In genomic region chr7:33845991-33846509, GRCh38 we compare ENCODE assay signal across 18 cellular contexts. TPM values are rescaled to one million over a fixed set of nuclear protein-coding genes. Genes with fewer than 3 reads are reported as not detected.
DNase-seq lines count a peak whose midpoint lies in the region; ATAC-seq and TF ChIP-seq lines count a peak whose summit lies in the region.
"Had no signal": no experiment of that assay in that cellular context is flagged by ENCODE, and none has a peak within 500 bp of the region (broad histone marks: within the 10 kb centered on the region; RNA-seq: fewer than 3 reads in every experiment).

No MANE protein-coding gene starts in this region.

- no peaks in the 10 kb centered on the region for H3F3A ChIP-seq in SK-N-SH (replicated peaks; ENCODE audit: insufficient read depth)

- H3K9me2 ChIP-seq in SK-N-SH: no peaks in the 10 kb centered on the region

- peak in 1 of 2 experiments; percentile 64; a peak in 1 of 4 replicates for TF ChIP-seq EP300 in SK-N-SH (IDR thresholded peaks at IDR 0.05; ENCODE audit: borderline replicate concordance in 1 of 2, low read depth in 1 of 2, low read length in 1 of 2)

- H3K36me3 ChIP-seq in SK-N-SH (replicated peaks in 1 of 2; ENCODE audit: control insufficient read depth in 1 of 2, insufficient read depth in 2 of 2, low read length in 1 of 2): no peaks in the 10 kb centered on the region
- H3K36me3 ChIP-seq in heart right ventricle: no peaks in the 10 kb centered on the region

- no peaks in the 10 kb centered on the region for H4K20me1 ChIP-seq in SK-N-SH (ENCODE audit: insufficient read depth)

- H3K4me2 ChIP-seq in SK-N-SH: no peak overlapping the region
- H3K4me2 ChIP-seq: GM23338 had no signal

- H3K79me2 ChIP-seq in SK-N-SH (ENCODE audit: insufficient read depth): no peaks in the 10 kb centered on the region

- no peak for TF ChIP-seq CTCF in SK-N-SH (IDR thresholded peaks at IDR 0.05)
- no peak for TF ChIP-seq CTCF in heart right ventricle (IDR thresholded peaks at IDR 0.05)

- no peak overlapping the region for H3K9ac ChIP-seq in SK-N-SH

- H3K9me3 ChIP-seq in SK-N-SH: no peaks in the 10 kb centered on the region
- H3K9me3 ChIP-seq in heart right ventricle: no peaks in the 10 kb centered on the region

- H3K27ac ChIP-seq in SK-N-SH (ENCODE audit: low read depth in 2 of 2, low read length in 1 of 2) (no peak overlapping the region), heart right ventricle (no peak overlapping the region)

- POLR2A ChIA-PET in SK-N-SH (lab: Yijun Ruan, JAX): no interaction called here

- DNase-seq in EH (ENCODE audit: low read depth): peak; percentile 48
- no peak for DNase-seq in SK-N-SH
- peak; percentile 8 to 18 for DNase-seq in heart right ventricle
- DNase-seq in sciatic nerve (ENCODE audit: low spot score): peak; percentile 64
- DNase-seq in stimulated activated CD4-positive, alpha-beta T cell treated with anti-CD3 and anti-CD28 coated beads, Interleukin-1b, Interleukin-23, amount 100 ng/mL, for 48 hours: no peak
- no peak for DNase-seq in activated CD4-positive, alpha-beta T cell treated with anti-CD3 and anti-CD28 coated beads, Interleukin-2, amount 50 U/mL, for 1 hour
- DNase-seq: activated CD4-positive, alpha-beta T cell treated with anti-CD3 and anti-CD28 coated beads, Interleukin-2, amount 10 ng/mL, durations not matched to agents 7 days and 5 days; activated naive CD4-positive, alpha-beta T cell treated with anti-CD3 and anti-CD28 coated beads, Interleukin-2, amount 10 ng/mL, durations not matched to agents 7 days and 5 days; CD8-positive, alpha-beta memory T cell; mesendoderm; NCI-H2029 treated with DMSO at 0.1 percent for 48 hours; NCI-H526 treated with DMSO at 0.1 percent for 48 hours; nephron progenitor cell; stimulated activated naive CD8-positive, alpha-beta T cell treated with anti-CD3 and anti-CD28 coated beads, Interleukin-15, amount 100 ng/mL, for 72 hours had no signal

- H3K4me1 ChIP-seq in SK-N-SH (ENCODE audit: control insufficient read depth in 1 of 2, insufficient read depth in 2 of 2, low read depth in 1 of 2, low read length in 1 of 2): peaks cover 0 to 11% of the 10 kb centered on the region in 2 experiments; a peak in 3 of 4 replicates
- peaks cover 0 to 9% (median 0%) of the 10 kb centered on the region in 9 donors for H3K4me1 ChIP-seq in heart right ventricle

- no peak for TF ChIP-seq RAD21 in SK-N-SH (IDR thresholded peaks at IDR 0.05; ENCODE audit: low read length)

- CTCF ChIA-PET in SK-N-SH (lab: Yijun Ruan, JAX): interaction anchor here (1.1 to 1.4 kb wide), 2 partner anchors 49 to 88 kb away, joined by 3 read pairs; no protein-coding TSS in a partner anchor

- no peak overlapping the region for H3K4me3 ChIP-seq in SK-N-SH (ENCODE audit: low read depth in 2 of 2, low read length in 1 of 2)
- H3K4me3 ChIP-seq in heart right ventricle: no peak overlapping the region
- H3K4me3 ChIP-seq: GM23338 had no signal

- WGBS in SK-N-SH (ENCODE audit: low lambda C conversion rate): 76% methylated on average over 11 of the region's 11 CpGs
- WGBS in heart right ventricle, 2 donors: 55 to 61% methylated on average over 11 of the region's 11 CpGs

- intact Hi-C loops in heart right ventricle (cut with DNase I) (no loop called here), sciatic nerve (cut with DNase I) (no loop called here)

- peak in 7 of 8 donors; percentile 19 to 57 (median 29) for ATAC-seq in heart right ventricle
- ATAC-seq in sciatic nerve: peak; percentile 69
- no peak for ATAC-seq in GM19023 (IDR thresholded peaks at IDR 0.05; ENCODE audit: unreplicated experiment)
- no peak for ATAC-seq in GM21528 (IDR thresholded peaks at IDR 0.05; ENCODE audit: low FRiP score, unreplicated experiment)
- ATAC-seq: GM23338; stimulated activated naive CD8-positive, alpha-beta T cell treated with anti-CD3 and anti-CD28 coated beads, Interleukin-15, amount 100 ng/mL, for 72 hours had no signal

- H3K27me3 ChIP-seq in SK-N-SH (ENCODE audit: insufficient read depth) (no peaks in the 10 kb centered on the region), heart right ventricle (no peaks in the 10 kb centered on the region)

- no peak overlapping the region for H2AFZ ChIP-seq in SK-N-SH (ENCODE audit: low read depth)
- H2AFZ ChIP-seq: GM23338 had no signal

TF ChIP-seq in SK-N-SH, 30 proteins besides CTCF, POLR2A, EP300 and RAD21 (continues in another document):
- no peak for TF ChIP-seq NRF1 (IDR thresholded peaks at IDR 0.05; ENCODE audit: low read depth, low read length)
- no peak for TF ChIP-seq GABPA (IDR thresholded peaks at IDR 0.05; ENCODE audit: low read depth)
- TF ChIP-seq MEF2A (IDR thresholded peaks at IDR 0.05; ENCODE audit: borderline replicate concordance, low read depth): no peak
- TF ChIP-seq REST (IDR thresholded peaks at IDR 0.05; ENCODE audit: low read depth, low read length): no peak
- TF ChIP-seq RXRA (IDR thresholded peaks at IDR 0.05; ENCODE audit: borderline replicate concordance, low read depth): peak; percentile 35; the same call in 1 of the 2 replicates
- TF ChIP-seq FOXJ3 (CRISPR knock-in tag; IDR thresholded peaks at IDR 0.05): no peak
- no peak for TF ChIP-seq CHD2 (IDR thresholded peaks at IDR 0.05; ENCODE audit: low read length, partially characterized antibody)
- TF ChIP-seq ZBTB33 (IDR thresholded peaks at IDR 0.05; ENCODE audit: borderline replicate concordance, low read depth): peak; percentile 57; the same call in 1 of the 2 replicates
- TF ChIP-seq TCF12 (IDR thresholded peaks at IDR 0.05): peak; percentile 89
- TF ChIP-seq NFIC (IDR thresholded peaks at IDR 0.05; ENCODE audit: borderline replicate concordance): peak; percentile 85
- no peak for TF ChIP-seq EZH2phosphoT487 (IDR thresholded peaks at IDR 0.05; ENCODE audit: borderline replicate concordance, low read depth)
- TF ChIP-seq ELF1 (IDR thresholded peaks at IDR 0.05): no peak
- TF ChIP-seq GATA2 (CRISPR knock-in tag; IDR thresholded peaks at IDR 0.05): no peak
- no peak for TF ChIP-seq MAX (IDR thresholded peaks at IDR 0.05; ENCODE audit: low read depth)
- TF ChIP-seq RCOR1 (IDR thresholded peaks at IDR 0.05; ENCODE audit: low read length): no peak
- no peak for TF ChIP-seq USF1 (IDR thresholded peaks at IDR 0.05; ENCODE audit: borderline replicate concordance, low read depth)
- TF ChIP-seq POLR2AphosphoS5 (IDR thresholded peaks at IDR 0.05; ENCODE audit: low read depth, low read length): peak; percentile 53; the same call in 1 of the 2 replicates
- TF ChIP-seq RFX5 (IDR thresholded peaks at IDR 0.05; ENCODE audit: low read length): no peak

RNA-seq across cellular contexts. Expression of gene BMPER, which starts 59.3 kb away (rescaled TPM):
- 18.2 and 20.0 TPM in 2 replicates for polyA plus RNA-seq in SK-N-SH (2012; rRNA removed)
- polyA plus RNA-seq in SK-N-SH (2012; cell fraction: cytosol; rRNA removed): 24.8 and 24.9 TPM in 2 replicates
- polyA plus RNA-seq in SK-N-SH (2012; cell fraction: nucleus; rRNA removed): 20.6 and 31.6 TPM in 2 replicates
- total RNA-seq in heart right ventricle: 1 to 10 TPM in 9 of 10 donors, under 1 TPM in 1; 0.70 to 3.9 (median 1.7) TPM
- 1 to 10 TPM in 1 of 2 donors, under 1 TPM in 1; 0.88 to 1.0 TPM for polyA plus RNA-seq in heart right ventricle
- 18.8 TPM for total RNA-seq in sciatic nerve
- total RNA-seq: activated CD4-positive, alpha-beta T cell treated with anti-CD3 and anti-CD28 coated beads, Interleukin-2, amount 10 ng/mL, durations not matched to agents 7 days and 5 days; CD8-positive, alpha-beta memory T cell had no signal
- polyA plus RNA-seq: CD8-positive, alpha-beta memory T cell; IgD-negative memory B cell had no signal

Comparison
In these comparisons a context has a peak if more than half of its experiments do, and no peak if none do; other contexts are left out.
1. DNase-seq: peak in EH (single experiment), heart right ventricle (2 of 2) and sciatic nerve (single experiment); none in SK-N-SH (single experiment), stimulated activated CD4-positive, alpha-beta T cell treated with anti-CD3 and anti-CD28 coated beads, Interleukin-1b, Interleukin-23, amount 100 ng/mL, for 48 hours (single experiment) and activated CD4-positive, alpha-beta T cell treated with anti-CD3 and anti-CD28 coated beads, Interleukin-2, amount 50 U/mL, for 1 hour (single experiment).
2. ATAC-seq: peak in heart right ventricle (7 of 8) and sciatic nerve (single experiment); none in GM19023 (single experiment) and GM21528 (single experiment).